11 cellular contexts compared by ENCODE assay signal in the genomic region with DNA sequence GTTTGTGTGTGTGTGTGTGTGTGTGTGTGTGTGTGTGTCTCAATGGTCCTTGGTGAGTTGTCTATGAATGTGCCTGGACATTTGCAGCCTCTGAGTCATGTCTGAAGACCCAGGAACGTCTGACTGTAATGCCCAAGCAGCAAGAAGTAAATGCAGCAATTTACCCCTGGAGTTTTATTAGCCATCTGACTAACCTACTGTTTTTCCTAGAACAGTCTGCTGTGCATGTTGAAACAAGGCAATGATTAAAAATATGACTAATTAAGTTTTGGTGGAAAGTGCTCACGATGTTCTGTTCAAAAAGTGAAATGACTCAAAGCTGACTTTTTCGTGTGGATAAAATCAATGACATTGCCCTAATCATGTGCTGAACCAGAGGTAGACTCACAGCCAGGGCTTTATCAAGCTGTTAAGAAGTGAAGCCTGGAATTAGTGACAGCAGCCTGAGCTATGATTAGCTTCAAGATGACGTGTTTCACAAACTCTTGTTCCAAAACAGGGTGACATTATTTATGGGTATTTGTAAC.
A peak's percentile ranks its signal among the peaks of the same experiment; 100 is the strongest.
DNase-seq lines count a peak whose midpoint lies in the region; ATAC-seq, FAIRE-seq and TF ChIP-seq lines count a peak whose summit lies in the region.
"Had no signal": no experiment of that assay in that cellular context is flagged by ENCODE, and none has a peak within 500 bp of the region (broad histone marks: within the 10 kb centered on the region; RNA-seq: fewer than 3 reads in every experiment).

No MANE protein-coding gene starts in this region.

- H3K9me3 ChIP-seq in H1 (ENCODE audit: insufficient read depth in 2 of 2, low read depth in 1 of 2, low read length in 1 of 2): no peaks in the 10 kb centered on the region

- no peak overlapping the region for H3K23ac ChIP-seq in H1 (ENCODE audit: insufficient read length)
- no peak overlapping the region for H3K23ac ChIP-seq in mesendoderm (ENCODE audit: low read length)

- H3K9ac ChIP-seq in H1 (replicated peaks in 1 of 4; ENCODE audit: extremely low read depth in 1 of 4, low read depth in 3 of 4, low read length in 3 of 4) (no peak overlapping the region), mesendoderm (ENCODE audit: low read length) (no peak overlapping the region)

- H4K91ac ChIP-seq in H1 (replicated peaks; ENCODE audit: insufficient read length, low read length): no peak overlapping the region

- H2BK20ac ChIP-seq in H1 (ENCODE audit: low read length): no peak overlapping the region

- in situ Hi-C loops in Caki2 (cut with HindIII; ENCODE audit: low pct_unique_long_range_greater_than_20kb, low sequenced_read_pairs): no loop called here

- H2BK12ac ChIP-seq in H1 (ENCODE audit: low read depth, low read length): no peak overlapping the region

- H2BK15ac ChIP-seq in H1 (ENCODE audit: low read length): no peak overlapping the region
- H2BK15ac ChIP-seq in mesendoderm (replicated peaks; ENCODE audit: low read depth): no peak overlapping the region

- DNase-seq in Caki2 (ENCODE audit: low read depth) (peak; percentile 65), NCI-H1694 (lab: John Stamatoyannopoulos, UW) (peak; percentile 28), H1 (ENCODE audit: low read depth in 1 of 2, low spot score in 2 of 2) (no peak), mesendoderm (peak; percentile 72), hippocampal formation (lab: John Stamatoyannopoulos, UW) (no peak), mesenteric fat pad (ENCODE audit: low spot score) (no peak)
- DNase-seq: activated gamma-delta T cell, GF-D8, NCI-H1436 treated with DMSO at 0.1 percent for 48 hours had no signal

- H2AK5ac ChIP-seq in H1 (ENCODE audit: low read depth, low read length): no peak overlapping the region
- no peak overlapping the region for H2AK5ac ChIP-seq in mesendoderm (ENCODE audit: low read length)

- no peak overlapping the region for H3K4me3 Mint-ChIP-seq in stimulated activated memory B cell treated with anti-CD40 and anti-IgM and Interleukin-4, amounts not matched to agents 10 μg/mL and 1 μg/mL and 100 μg/mL, for 72 hours

- H2BK5ac ChIP-seq in H1 (ENCODE audit: low read depth, low read length) (no peak overlapping the region), mesendoderm (ENCODE audit: low read length) (no peak overlapping the region)

- H3K79me2 ChIP-seq in H1 (ENCODE audit: control insufficient read depth in 1 of 2, insufficient read depth in 2 of 2, low read length in 2 of 2): no peaks in the 10 kb centered on the region
- H3K79me2 ChIP-seq in mesendoderm (ENCODE audit: control insufficient read depth, insufficient read depth, low read length): no peaks in the 10 kb centered on the region

- peak; percentile 58 for FAIRE-seq in H1 (lab: Jason Lieb, UNC)

- H3K23me2 ChIP-seq in H1 (ENCODE audit: low read depth, low read length): no peaks in the 10 kb centered on the region

- H3K4me1 Mint-ChIP-seq in stimulated activated memory B cell treated with anti-CD40 and anti-IgM and Interleukin-4, amounts not matched to agents 10 μg/mL and 1 μg/mL and 100 μg/mL, for 72 hours: peaks cover 9% of the 10 kb centered on the region

- POLR2A ChIA-PET in H1 (lab: Charles Lee; ENCODE audit: partially characterized antibody): no interaction called here

- CTCF ChIA-PET in H1 (lab: Charles Lee; ENCODE audit: partially characterized antibody): interaction anchor here (0.6 kb wide), 1 partner anchor 289 kb away, joined by 4 read pairs; no protein-coding TSS in a partner anchor

- ATAC-seq in GM19455 (IDR thresholded peaks at IDR 0.05; ENCODE audit: unreplicated experiment): no peak
- ATAC-seq in stimulated activated memory B cell treated with anti-CD40 and anti-IgM and Interleukin-4, amounts not matched to agents 10 μg/mL and 1 μg/mL and 100 μg/mL, for 72 hours: no peak

- H3K14ac ChIP-seq in H1 (ENCODE audit: insufficient read length): no peak overlapping the region

- H3K27me3 ChIP-seq in H1 (replicated peaks in 1 of 4; ENCODE audit: control insufficient read depth in 3 of 4, extremely low read depth in 1 of 4, insufficient read depth in 3 of 4, low read length in 3 of 4): no peaks in the 10 kb centered on the region; a peak in 1 of 7 replicates
- H3K27me3 ChIP-seq in mesendoderm (ENCODE audit: insufficient read depth, low read length, poor library complexity): no peaks in the 10 kb centered on the region

- H3K36me3 Mint-ChIP-seq in stimulated activated memory B cell treated with anti-CD40 and anti-IgM and Interleukin-4, amounts not matched to agents 10 μg/mL and 1 μg/mL and 100 μg/mL, for 72 hours: no peaks in the 10 kb centered on the region

- no peak for TF ChIP-seq CTCF in H1 (IDR thresholded peaks at IDR 0.05; ENCODE audit: control extremely low read depth in 1 of 3, insufficient read depth in 1 of 3, low read depth in 1 of 3, low read length in 3 of 3)

- H3K9me3 Mint-ChIP-seq in stimulated activated memory B cell treated with anti-CD40 and anti-IgM and Interleukin-4, amounts not matched to agents 10 μg/mL and 1 μg/mL and 100 μg/mL, for 72 hours: no peaks in the 10 kb centered on the region

- H3K27ac ChIP-seq in H1 (ENCODE audit: low read depth, low read length) (no peak overlapping the region), mesendoderm (ENCODE audit: low read depth, low read length) (no peak overlapping the region)

- no peak for TF ChIP-seq POLR2A in H1 (IDR thresholded peaks at IDR 0.05; ENCODE audit: control extremely low read depth in 1 of 2, low read depth in 2 of 2, low read length in 2 of 2)

- no peak overlapping the region for H3K27ac Mint-ChIP-seq in stimulated activated memory B cell treated with anti-CD40 and anti-IgM and Interleukin-4, amounts not matched to agents 10 μg/mL and 1 μg/mL and 100 μg/mL, for 72 hours

- H3K4me3 ChIP-seq in H1 (ENCODE audit: extremely low read depth in 1 of 4, insufficient read depth in 2 of 4, low read depth in 3 of 4, low read length in 4 of 4) (no peak overlapping the region), mesendoderm (ENCODE audit: low read length) (no peak overlapping the region)

- H3K18ac ChIP-seq in H1 (ENCODE audit: extremely low read depth, low read length) (no peak overlapping the region), mesendoderm (ENCODE audit: low read length) (no peak overlapping the region)

- no peak overlapping the region for H2BK120ac ChIP-seq in H1 (replicated peaks; ENCODE audit: low read depth, low read length)
- no peak overlapping the region for H2BK120ac ChIP-seq in mesendoderm (ENCODE audit: low read depth, low read length)

- H3K56ac ChIP-seq in H1 (replicated peaks; ENCODE audit: insufficient read length, low read depth, low read length): no peak overlapping the region
- no peak overlapping the region for H3K56ac ChIP-seq in mesendoderm (ENCODE audit: low read length)

- TF ChIP-seq RAD21 in H1 (IDR thresholded peaks at IDR 0.05 in 1 of 2, conservative IDR thresholded peaks at IDR 0.05 in 1 of 2; ENCODE audit: low read depth in 2 of 2, low read length in 2 of 2): no peak

- no peak overlapping the region for H2AFZ ChIP-seq in H1 (ENCODE audit: low read length)

- H3K4me1 ChIP-seq in H1 (replicated peaks in 1 of 4; ENCODE audit: control insufficient read depth in 3 of 4, insufficient read depth in 4 of 4, low read length in 3 of 4) (no peaks in the 10 kb centered on the region), mesendoderm (ENCODE audit: control insufficient read depth, low read depth, low read length) (no peaks in the 10 kb centered on the region)

- H4K8ac ChIP-seq in H1 (ENCODE audit: extremely low read depth, insufficient read depth, low read length): no peak overlapping the region
- H4K8ac ChIP-seq in mesendoderm (ENCODE audit: low read depth, low read length): no peak overlapping the region

- H3K79me1 ChIP-seq in H1 (ENCODE audit: low read depth, low read length) (no peaks in the 10 kb centered on the region), mesendoderm (ENCODE audit: low read length) (no peaks in the 10 kb centered on the region)

- no peaks in the 10 kb centered on the region for H3K27me3 Mint-ChIP-seq in stimulated activated memory B cell treated with anti-CD40 and anti-IgM and Interleukin-4, amounts not matched to agents 10 μg/mL and 1 μg/mL and 100 μg/mL, for 72 hours

- H3K4ac ChIP-seq in H1 (replicated peaks; ENCODE audit: insufficient read length, low read depth, low read length) (no peak overlapping the region), mesendoderm (ENCODE audit: low read depth, low read length) (no peak overlapping the region)

- H4K5ac ChIP-seq in H1 (ENCODE audit: insufficient read length, low read depth, low read length) (no peak overlapping the region), mesendoderm (ENCODE audit: low read length) (no peak overlapping the region)

- H3K36me3 ChIP-seq in H1 (ENCODE audit: control insufficient read depth in 2 of 4, insufficient read depth in 4 of 4, low read length in 3 of 4) (no peaks in the 10 kb centered on the region), mesendoderm (ENCODE audit: control insufficient read depth, insufficient read depth, low read length) (no peaks in the 10 kb centered on the region)

- WGBS in H1 (ENCODE audit: extremely low coverage in 1 of 2, insufficient coverage in 1 of 2, insufficient read length in 1 of 2, insufficient replicate concordance in 2 of 2, low coverage in 1 of 2, low lambda C conversion rate in 2 of 2, missing lambda C conversion rate in 1 of 2), 2 experiments: 85% methylated on average over 4 of the region's 4 CpGs; no CpG with 5 or more reads in 1 of the 2 experiments
- WGBS in mesendoderm (ENCODE audit: extremely low coverage, insufficient coverage, low lambda C conversion rate): no CpG with 5 or more reads among the region's 4 CpGs

- H3K4me2 ChIP-seq in H1 (ENCODE audit: insufficient read depth in 1 of 2, low read depth in 2 of 2, low read length in 2 of 2): no peak overlapping the region
- no peak overlapping the region for H3K4me2 ChIP-seq in mesendoderm (ENCODE audit: low read length)

- H4K20me1 ChIP-seq in H1 (replicated peaks in 1 of 2; ENCODE audit: control insufficient read depth in 1 of 2, insufficient read depth in 2 of 2, low read length in 2 of 2): no peaks in the 10 kb centered on the region

- TF ChIP-seq EP300 in H1 (IDR thresholded peaks at IDR 0.05; ENCODE audit: borderline replicate concordance in 1 of 2, low read depth in 2 of 2, low read length in 2 of 2): no peak

TF ChIP-seq in H1, 55 proteins besides CTCF, POLR2A, EP300 and RAD21 (continues in another document):
- TF ChIP-seq POU5F1 (IDR thresholded peaks at IDR 0.05; ENCODE audit: low read depth, low read length): no peak
- TF ChIP-seq SIRT6 (IDR thresholded peaks at IDR 0.05; ENCODE audit: low read length): no peak
- TF ChIP-seq SRF (IDR thresholded peaks at IDR 0.05; ENCODE audit: low read depth, low read length): no peak
- no peak for TF ChIP-seq TBP (IDR thresholded peaks at IDR 0.05; ENCODE audit: low read depth, low read length)
- TF ChIP-seq CEBPB (IDR thresholded peaks at IDR 0.05; ENCODE audit: low read depth, low read length): no peak
- no peak for TF ChIP-seq GABPA (IDR thresholded peaks at IDR 0.05; ENCODE audit: borderline replicate concordance, insufficient read depth, low read length)
- TF ChIP-seq, protein P1, sequence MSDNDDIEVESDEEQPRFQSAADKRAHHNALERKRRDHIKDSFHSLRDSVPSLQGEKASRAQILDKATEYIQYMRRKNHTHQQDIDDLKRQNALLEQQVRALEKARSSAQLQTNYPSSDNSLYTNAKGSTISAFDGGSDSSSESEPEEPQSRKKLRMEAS (IDR thresholded peaks at IDR 0.05): no peak
- TF ChIP-seq TAF1 (IDR thresholded peaks at IDR 0.05; ENCODE audit: low read depth, low read length): no peak

Comparison
In these comparisons a context has a peak if more than half of its experiments do, and no peak if none do; other contexts are left out.
1. DNase-seq: peak in Caki2 (single experiment), NCI-H1694 (single experiment) and mesendoderm (single experiment); none in H1 (0 of 2), hippocampal formation (0 of 2) and mesenteric fat pad (single experiment).